ENCODE assay signal across 7 cellular contexts in genomic region chr20:26057135-26057752, GRCh38.
DNase-seq lines count a peak whose midpoint lies in the region; ATAC-seq, FAIRE-seq and TF ChIP-seq lines count a peak whose summit lies in the region.
"Not testable (repeated sequence)": the region's sequence is repeated elsewhere in the genome, so short reads cannot be mapped to it uniquely, and the experiment has no call there.

No MANE protein-coding gene starts in this region.

- not testable (repeated sequence) for TF ChIP-seq POLR2A in IMR-90 (IDR thresholded peaks at IDR 0.05; ENCODE audit: low read depth, low read length)

- not testable (repeated sequence) for H3K36me3 Mint-ChIP-seq in activated CD4-positive, alpha-beta T cell treated with anti-CD3 and anti-CD28 coated beads for 36 hours (ENCODE audit: low read depth)

- H2BK5ac ChIP-seq in IMR-90 (ENCODE audit: low read depth, low read length, poor library complexity, severe bottlenecking): not testable (repeated sequence)

- not testable (repeated sequence) for H3K36me3 ChIP-seq in IMR-90 (ENCODE audit: control insufficient read depth, insufficient read depth, low read length); bronchial epithelial cell (ENCODE audit: control insufficient read depth, insufficient read depth, low read length); heart right ventricle; mucosa of descending colon (ENCODE audit: low read depth)

- H4K20me1 ChIP-seq in IMR-90 (ENCODE audit: insufficient read depth, low read length): not testable (repeated sequence)

- dilution Hi-C loops in IMR-90 (cut with HindIII; ENCODE audit: low sequenced_read_pairs, unreplicated experiment): not testable (repeated sequence)

- CTCF ChIA-PET in IMR-90 (lab: Yijun Ruan, JAX); activated CD4-positive, alpha-beta T cell treated with anti-CD3 and anti-CD28 coated beads for 36 hours (lab: Charles Lee): not testable (repeated sequence)

- H2AK5ac ChIP-seq in IMR-90 (ENCODE audit: low read depth, low read length): not testable (repeated sequence)

- H3K27ac ChIP-seq in IMR-90 (ENCODE audit: insufficient read depth, low read length); heart right ventricle: not testable (repeated sequence)

- not testable (repeated sequence) for H4K5ac ChIP-seq in IMR-90 (ENCODE audit: low read depth, low read length)

- H3K9me1 ChIP-seq in IMR-90 (ENCODE audit: insufficient read depth, low read length): not testable (repeated sequence)

- H3K4me2 ChIP-seq in IMR-90 (ENCODE audit: low read depth, low read length): not testable (repeated sequence)

- H3K4me3 Mint-ChIP-seq in activated CD4-positive, alpha-beta T cell treated with anti-CD3 and anti-CD28 coated beads for 36 hours: not testable (repeated sequence)

- H3K27ac Mint-ChIP-seq in activated CD4-positive, alpha-beta T cell treated with anti-CD3 and anti-CD28 coated beads for 36 hours: not testable (repeated sequence)

- TF ChIP-seq RAD21 in IMR-90 (IDR thresholded peaks at IDR 0.05; ENCODE audit: low read length): not testable (repeated sequence)

- H3K23ac ChIP-seq in IMR-90 (ENCODE audit: low read depth, low read length): not testable (repeated sequence)

- not testable (repeated sequence) for H4K8ac ChIP-seq in IMR-90 (ENCODE audit: low read depth in 2 of 2, low read length in 2 of 2)

- not testable (repeated sequence) for BruUV-seq in IMR-90 (replicated peaks; lab: Mats Ljungman, UMichigan)

- H3K9ac ChIP-seq in IMR-90 (ENCODE audit: low read depth, low read length): not testable (repeated sequence)

- intact Hi-C loops in IMR-90 (cut with micrococcal nuclease); activated CD4-positive, alpha-beta T cell treated with anti-CD3 and anti-CD28 coated beads for 36 hours (cut with DNase I, micrococcal nuclease); heart right ventricle (cut with DNase I); mucosa of descending colon (cut with DNase I, micrococcal nuclease): not testable (repeated sequence)

- POLR2A ChIA-PET in IMR-90 (lab: Charles Lee; ENCODE audit: unreplicated experiment); activated CD4-positive, alpha-beta T cell treated with anti-CD3 and anti-CD28 coated beads for 36 hours (lab: Charles Lee): not testable (repeated sequence)

- H2BK20ac ChIP-seq in IMR-90 (ENCODE audit: low read depth, low read length): not testable (repeated sequence)

- H2AK9ac ChIP-seq in IMR-90 (replicated peaks; ENCODE audit: low read depth, low read length, poor library complexity): not testable (repeated sequence)

- H3K9me3 Mint-ChIP-seq in activated CD4-positive, alpha-beta T cell treated with anti-CD3 and anti-CD28 coated beads for 36 hours (ENCODE audit: low read depth): not testable (repeated sequence)

- not testable (repeated sequence) for H3K18ac ChIP-seq in IMR-90 (ENCODE audit: low read depth, low read length)

- not testable (repeated sequence) for H3K79me1 ChIP-seq in IMR-90 (ENCODE audit: low read depth in 1 of 2, low read length in 2 of 2)

- ATAC-seq in IMR-90 (ENCODE audit: low read depth): peak; percentile 83
- peak; percentile 33 for ATAC-seq in activated CD4-positive, alpha-beta T cell treated with anti-CD3 and anti-CD28 coated beads for 36 hours
- ATAC-seq in heart right ventricle: peak in 7 of 8 donors; percentile 54 to 90 (median 68)
- peak; percentile 10 for ATAC-seq in left lobe of liver
- peak; percentile 31 for ATAC-seq in mucosa of descending colon
- ATAC-seq in stimulated activated naive CD8-positive, alpha-beta T cell treated with anti-CD3 and anti-CD28 coated beads, Interleukin-15, Interleukin-2, amounts not matched to agents 100 U/mL and 50 U/mL, for 24 hours: peak; percentile 36

- H3K14ac ChIP-seq in IMR-90 (replicated peaks; ENCODE audit: low read depth, low read length): not testable (repeated sequence)

- H3K56ac ChIP-seq in IMR-90 (ENCODE audit: extremely low read depth, insufficient read depth, low read length): not testable (repeated sequence)

- not testable (repeated sequence) for H3K27me3 ChIP-seq in IMR-90 (ENCODE audit: control insufficient read depth, insufficient read depth, low read length); bronchial epithelial cell (ENCODE audit: control insufficient read depth, insufficient read depth, low read length); heart right ventricle

- TF ChIP-seq CTCF in IMR-90 (conservative IDR thresholded peaks at IDR 0.05; ENCODE audit: low read depth, low read length); bronchial epithelial cell (IDR thresholded peaks at IDR 0.05; ENCODE audit: insufficient read depth, low read length, severe bottlenecking); heart right ventricle (IDR thresholded peaks at IDR 0.05); mucosa of descending colon (IDR thresholded peaks at IDR 0.05): not testable (repeated sequence)

- not testable (repeated sequence) for H2AFZ ChIP-seq in IMR-90 (replicated peaks; ENCODE audit: low read length, poor library complexity)

- in situ Hi-C loops in IMR-90 (cut with MboI; ENCODE audit: low sequenced_read_pairs): not testable (repeated sequence)

- FAIRE-seq in bronchial epithelial cell (lab: Jason Lieb, UNC): peak; percentile 77

- not testable (repeated sequence) for H2BK120ac ChIP-seq in IMR-90 (ENCODE audit: low read depth, low read length)

- not testable (repeated sequence) for H4K91ac ChIP-seq in IMR-90 (ENCODE audit: insufficient read depth, low read depth, low read length)

- not testable (repeated sequence) for H3K4ac ChIP-seq in IMR-90 (ENCODE audit: low read depth, low read length)

- no CpG with 5 or more reads among the region's 41 CpGs for WGBS in IMR-90 (ENCODE audit: extremely low coverage in 2 of 2, insufficient read length in 1 of 2), 2 experiments
- no CpG with 5 or more reads among the region's 41 CpGs for WGBS in heart right ventricle, 2 donors

- H3K4me3 ChIP-seq in IMR-90 (ENCODE audit: insufficient read depth, low read depth, low read length); bronchial epithelial cell (ENCODE audit: low read depth, low read length); heart right ventricle; mucosa of descending colon: not testable (repeated sequence)

- not testable (repeated sequence) for H3K4me1 Mint-ChIP-seq in activated CD4-positive, alpha-beta T cell treated with anti-CD3 and anti-CD28 coated beads for 36 hours

- not testable (repeated sequence) for H3K27me3 Mint-ChIP-seq in activated CD4-positive, alpha-beta T cell treated with anti-CD3 and anti-CD28 coated beads for 36 hours

- H2BK15ac ChIP-seq in IMR-90 (ENCODE audit: low read depth, low read length): not testable (repeated sequence)

- H3K4me1 ChIP-seq in IMR-90 (ENCODE audit: control insufficient read depth, insufficient read depth, low read length); heart right ventricle; mucosa of descending colon (ENCODE audit: low read depth): not testable (repeated sequence)

- not testable (repeated sequence) for DNase-seq in IMR-90; activated CD4-positive, alpha-beta T cell treated with anti-CD3 and anti-CD28 coated beads for 36 hours; bronchial epithelial cell (ENCODE audit: low read depth); heart right ventricle; left lobe of liver (ENCODE audit: low spot score); mucosa of descending colon; stimulated activated naive CD8-positive, alpha-beta T cell treated with anti-CD3 and anti-CD28 coated beads, Interleukin-15, Interleukin-2, amounts not matched to agents 100 U/mL and 50 U/mL, for 24 hours

- not testable (repeated sequence) for H3K9me3 ChIP-seq in IMR-90 (ENCODE audit: control insufficient read depth, insufficient read depth, low read length); heart right ventricle; mucosa of descending colon

Comparison
In these comparisons a context has a peak if more than half of its experiments do, and no peak if none do; other contexts are left out.
1. ATAC-seq: peak in every context shown above with its lines; median percentile 83 in IMR-90; 68 in heart right ventricle; 36 in stimulated activated naive CD8-positive, alpha-beta T cell treated with anti-CD3 and anti-CD28 coated beads, Interleukin-15, Interleukin-2, amounts not matched to agents 100 U/mL and 50 U/mL, for 24 hours; 33 in activated CD4-positive, alpha-beta T cell treated with anti-CD3 and anti-CD28 coated beads for 36 hours; 31 in mucosa of descending colon; 10 in left lobe of liver.